ENCODE assay signal across 35 cellular contexts in genomic region chr5:61869333-61869732, GRCh38.
DNase-seq lines count a peak whose midpoint lies in the region; ATAC-seq, FAIRE-seq and TF ChIP-seq lines count a peak whose summit lies in the region.
"Had no signal": no experiment of that assay in that cellular context is flagged by ENCODE, and none has a peak within 500 bp of the region (broad histone marks: within the 10 kb centered on the region; RNA-seq: fewer than 3 reads in every experiment).

No MANE protein-coding gene starts in this region.

- H2BK5ac ChIP-seq in IMR-90 (ENCODE audit: low read depth, low read length, poor library complexity, severe bottlenecking) = no peak overlapping the region
- no peak overlapping the region for H2BK5ac ChIP-seq in H1 (ENCODE audit: low read depth, low read length)

- H3K9me1 ChIP-seq in IMR-90 (ENCODE audit: insufficient read depth, low read length) (no peaks in the 10 kb centered on the region), K562 (ENCODE audit: control insufficient read depth, insufficient read depth, low read length) (no peaks in the 10 kb centered on the region)

- H3K14ac ChIP-seq in IMR-90 (replicated peaks; ENCODE audit: low read depth, low read length) (no peak overlapping the region), H1 (ENCODE audit: insufficient read length) (no peak overlapping the region)

- no peak overlapping the region for H4K5ac ChIP-seq in IMR-90 (ENCODE audit: low read depth, low read length)
- H4K5ac ChIP-seq in H1 (ENCODE audit: insufficient read length, low read depth, low read length) = no peak overlapping the region

- no peak for TF ChIP-seq RAD21 in HepG2 (CRISPR knock-in tag; IDR thresholded peaks at IDR 0.05)
- no peak for TF ChIP-seq RAD21 in IMR-90 (IDR thresholded peaks at IDR 0.05; ENCODE audit: low read length)
- TF ChIP-seq RAD21 in K562 (CRISPR knock-in tag; conservative IDR thresholded peaks at IDR 0.05 in 1 of 2, IDR thresholded peaks at IDR 0.05 in 1 of 2) = no peak
- no peak for TF ChIP-seq RAD21 in H1 (IDR thresholded peaks at IDR 0.05 in 1 of 2, conservative IDR thresholded peaks at IDR 0.05 in 1 of 2; ENCODE audit: low read depth in 2 of 2, low read length in 2 of 2)

- in situ Hi-C loops in HepG2 (cut with HindIII; ENCODE audit: extremely low pct_ligation_motif_present, low pct_unique_long_range_greater_than_20kb) (no loop called here), IMR-90 (cut with MboI; ENCODE audit: low sequenced_read_pairs) (no loop called here), K562 (cut with MboI) (no loop called here)

- no peaks in the 10 kb centered on the region for H3K79me1 ChIP-seq in IMR-90 (ENCODE audit: low read depth in 1 of 2, low read length in 2 of 2)
- no peaks in the 10 kb centered on the region for H3K79me1 ChIP-seq in H1 (ENCODE audit: low read depth, low read length)

- H3K56ac ChIP-seq in IMR-90 (ENCODE audit: extremely low read depth, insufficient read depth, low read length) (no peak overlapping the region), H1 (replicated peaks; ENCODE audit: insufficient read length, low read depth, low read length) (no peak overlapping the region)

- TF ChIP-seq POLR2A in HepG2 (IDR thresholded peaks at IDR 0.05; ENCODE audit: insufficient read depth in 1 of 2, low read depth in 2 of 2, low read length in 2 of 2) = no peak
- no peak for TF ChIP-seq POLR2A in right lobe of liver (IDR thresholded peaks at IDR 0.05)
- TF ChIP-seq POLR2A in IMR-90 (IDR thresholded peaks at IDR 0.05; ENCODE audit: low read depth, low read length) = no peak
- TF ChIP-seq POLR2A in K562 (conservative IDR thresholded peaks at IDR 0.05) = no peak
- no peak for TF ChIP-seq POLR2A in H1 (IDR thresholded peaks at IDR 0.05; ENCODE audit: control extremely low read depth in 1 of 2, low read depth in 2 of 2, low read length in 2 of 2)

- H3K9me3 ChIP-seq in HepG2 (ENCODE audit: low read length) = peaks cover 13% of the 10 kb centered on the region; the same call in 1 of the 2 replicates
- no peaks in the 10 kb centered on the region for H3K9me3 ChIP-seq in right lobe of liver
- H3K9me3 ChIP-seq in IMR-90 (ENCODE audit: control insufficient read depth, insufficient read depth, low read length) = no peaks in the 10 kb centered on the region
- no peaks in the 10 kb centered on the region for H3K9me3 ChIP-seq in K562 (replicated peaks; ENCODE audit: control insufficient read depth, insufficient read depth, low read depth, low read length)
- peaks cover 12 to 19% of the 10 kb centered on the region in 2 experiments; a peak in 3 of 4 replicates for H3K9me3 ChIP-seq in H1 (ENCODE audit: insufficient read depth in 2 of 2, low read depth in 1 of 2, low read length in 1 of 2)
- H3K9me3 ChIP-seq: BE2C had no signal

- H2BK12ac ChIP-seq in H1 (ENCODE audit: low read depth, low read length) = no peak overlapping the region

- H4K20me1 ChIP-seq in HepG2 (ENCODE audit: insufficient read depth, low read length) (no peaks in the 10 kb centered on the region), IMR-90 (ENCODE audit: insufficient read depth, low read length) (no peaks in the 10 kb centered on the region), K562 (replicated peaks; ENCODE audit: control insufficient read depth, insufficient read depth, low read length) (no peaks in the 10 kb centered on the region), H1 (replicated peaks in 1 of 2; ENCODE audit: control insufficient read depth in 1 of 2, insufficient read depth in 2 of 2, low read length in 2 of 2) (no peaks in the 10 kb centered on the region)
- H4K20me1 ChIP-seq: BLaER1; BLaER1 treated with 17β-estradiol and CSF1 and Interleukin-3, amounts not matched to agents 10 nM and 100 nM had no signal

- no peak overlapping the region for H3K23ac ChIP-seq in IMR-90 (ENCODE audit: low read depth, low read length)
- no peak overlapping the region for H3K23ac ChIP-seq in H1 (ENCODE audit: insufficient read length)

- no TSS peak for BruUV-seq in HepG2 (replicated peaks; lab: Mats Ljungman, UMichigan)
- BruUV-seq in IMR-90 (replicated peaks; lab: Mats Ljungman, UMichigan) = no TSS peak
- BruUV-seq in K562 (replicated peaks; lab: Mats Ljungman, UMichigan) = no TSS peak

- H2AK5ac ChIP-seq in IMR-90 (ENCODE audit: low read depth, low read length) = no peak overlapping the region
- no peak overlapping the region for H2AK5ac ChIP-seq in H1 (ENCODE audit: low read depth, low read length)

- dilution Hi-C loops in IMR-90 (cut with HindIII; ENCODE audit: low sequenced_read_pairs, unreplicated experiment) = no loop called here

- no peaks in the 10 kb centered on the region for H3K4me1 ChIP-seq in HepG2 (ENCODE audit: insufficient read depth, low read length)
- H3K4me1 ChIP-seq in right lobe of liver = no peaks in the 10 kb centered on the region
- no peaks in the 10 kb centered on the region for H3K4me1 ChIP-seq in IMR-90 (ENCODE audit: control insufficient read depth, insufficient read depth, low read length)
- H3K4me1 ChIP-seq in K562 (replicated peaks in 1 of 2; ENCODE audit: control insufficient read depth in 2 of 2, insufficient read depth in 2 of 2, low read length in 2 of 2) = no peaks in the 10 kb centered on the region; a peak in 1 of 5 replicates
- no peaks in the 10 kb centered on the region for H3K4me1 ChIP-seq in H1 (replicated peaks in 1 of 4; ENCODE audit: control insufficient read depth in 3 of 4, insufficient read depth in 4 of 4, low read length in 3 of 4)
- H3K4me1 ChIP-seq: A549, BE2C, Caco-2 had no signal

- ATAC-seq in HepG2 (no peak), right lobe of liver (no peak), IMR-90 (ENCODE audit: low read depth) (no peak), K562 (no peak), HG03457 (IDR thresholded peaks at IDR 0.05; ENCODE audit: unreplicated experiment) (no peak)
- ATAC-seq: A549; CD8-positive, alpha-beta T cell had no signal

- no peak for FAIRE-seq in HepG2 (lab: Jason Lieb, UNC)
- no peak for FAIRE-seq in K562 (lab: Jason Lieb, UNC)
- no peak for FAIRE-seq in H1 (lab: Jason Lieb, UNC)
- FAIRE-seq: A204.1, A549, D721Med had no signal

- H4K91ac ChIP-seq in IMR-90 (ENCODE audit: insufficient read depth, low read depth, low read length) = no peak overlapping the region
- no peak overlapping the region for H4K91ac ChIP-seq in H1 (replicated peaks; ENCODE audit: insufficient read length, low read length)

- intact Hi-C loops in HepG2 (cut with micrococcal nuclease; ENCODE audit: unreplicated experiment) = no loop called here
- intact Hi-C loops in right lobe of liver (cut with DNase I) = no loop called here
- intact Hi-C loops in IMR-90 (cut with micrococcal nuclease) = no loop called here
- intact Hi-C loops in K562 (cut with micrococcal nuclease) = no loop called here

- H2BK20ac ChIP-seq in IMR-90 (ENCODE audit: low read depth, low read length) = no peak overlapping the region
- H2BK20ac ChIP-seq in H1 (ENCODE audit: low read length) = no peak overlapping the region

- no peak overlapping the region for H3K9ac ChIP-seq in HepG2 (ENCODE audit: insufficient read depth, low read depth, low read length)
- H3K9ac ChIP-seq in IMR-90 (ENCODE audit: low read depth, low read length) = no peak overlapping the region
- no peak overlapping the region for H3K9ac ChIP-seq in K562 (ENCODE audit: insufficient read depth in 1 of 2, low read depth in 2 of 2, low read length in 2 of 2)
- no peak overlapping the region for H3K9ac ChIP-seq in H1 (replicated peaks in 1 of 4; ENCODE audit: extremely low read depth in 1 of 4, low read depth in 3 of 4, low read length in 3 of 4)
- H3K9ac ChIP-seq: BLaER1; BLaER1 treated with 17β-estradiol and CSF1 and Interleukin-3, amounts not matched to agents 10 nM and 100 nM had no signal

- H3K18ac ChIP-seq in IMR-90 (ENCODE audit: low read depth, low read length) (no peak overlapping the region), H1 (ENCODE audit: extremely low read depth, low read length) (no peak overlapping the region)

- no peak overlapping the region for H3K4me2 ChIP-seq in HepG2 (ENCODE audit: low read depth, low read length)
- H3K4me2 ChIP-seq in IMR-90 (ENCODE audit: low read depth, low read length) = no peak overlapping the region
- H3K4me2 ChIP-seq in K562 (ENCODE audit: insufficient read depth, low read length) = no peak overlapping the region
- no peak overlapping the region for H3K4me2 ChIP-seq in H1 (ENCODE audit: insufficient read depth in 1 of 2, low read depth in 2 of 2, low read length in 2 of 2)
- H3K4me2 ChIP-seq: A549; BLaER1; BLaER1 treated with 17β-estradiol and CSF1 and Interleukin-3, amounts not matched to agents 10 nM and 100 nM had no signal

- H4K8ac ChIP-seq in IMR-90 (ENCODE audit: low read depth in 2 of 2, low read length in 2 of 2) = no peak overlapping the region
- H4K8ac ChIP-seq in H1 (ENCODE audit: extremely low read depth, insufficient read depth, low read length) = no peak overlapping the region

- no peak overlapping the region for H2AK9ac ChIP-seq in IMR-90 (replicated peaks; ENCODE audit: low read depth, low read length, poor library complexity)

- POLR2A ChIA-PET in HepG2 (lab: Yijun Ruan, JAX) (no interaction called here), IMR-90 (lab: Charles Lee; ENCODE audit: unreplicated experiment) (no interaction called here), K562 (lab: Yijun Ruan, JAX) (no interaction called here), H1 (lab: Charles Lee; ENCODE audit: partially characterized antibody) (no interaction called here)

- TF ChIP-seq CTCF in HepG2 (CRISPR knock-in tag; IDR thresholded peaks at IDR 0.05) (no peak), right lobe of liver (IDR thresholded peaks at IDR 0.05) (no peak), IMR-90 (conservative IDR thresholded peaks at IDR 0.05; ENCODE audit: low read depth, low read length) (no peak), K562 (IDR thresholded peaks at IDR 0.05 in 2 of 3, conservative IDR thresholded peaks at IDR 0.05 in 1 of 3; ENCODE audit: insufficient read depth in 2 of 3, low read depth in 1 of 3, low read length in 3 of 3) (no peak), H1 (IDR thresholded peaks at IDR 0.05; ENCODE audit: control extremely low read depth in 1 of 3, insufficient read depth in 1 of 3, low read depth in 1 of 3, low read length in 3 of 3) (no peak)

- H3K23me2 ChIP-seq in H1 (ENCODE audit: low read depth, low read length) = no peaks in the 10 kb centered on the region

- H3K27ac ChIP-seq in HepG2 (ENCODE audit: extremely low read length, insufficient read depth, low read length) (no peak overlapping the region), right lobe of liver (no peak overlapping the region), IMR-90 (ENCODE audit: insufficient read depth, low read length) (no peak overlapping the region), K562 (ENCODE audit: extremely low read depth, low read depth, low read length) (no peak overlapping the region), H1 (ENCODE audit: low read depth, low read length) (no peak overlapping the region)
- H3K27ac ChIP-seq: 22Rv1; A549; BLaER1; BLaER1 treated with 17β-estradiol and CSF1 and Interleukin-3, amounts not matched to agents 10 nM and 100 nM; C4-2B had no signal

- H2AFZ ChIP-seq in HepG2 (ENCODE audit: low read length) (no peak overlapping the region), IMR-90 (replicated peaks; ENCODE audit: low read length, poor library complexity) (no peak overlapping the region), K562 (ENCODE audit: low read depth, low read length) (no peak overlapping the region), H1 (ENCODE audit: low read length) (no peak overlapping the region)

- H3K79me2 ChIP-seq in HepG2 (ENCODE audit: insufficient read depth, low read length) (no peaks in the 10 kb centered on the region), K562 (ENCODE audit: control insufficient read depth, insufficient read depth, low read length) (no peaks in the 10 kb centered on the region), H1 (ENCODE audit: control insufficient read depth in 1 of 2, insufficient read depth in 2 of 2, low read length in 2 of 2) (no peaks in the 10 kb centered on the region)

- H3K36me3 ChIP-seq in HepG2 (replicated peaks in 1 of 2; ENCODE audit: control insufficient read depth in 1 of 2, insufficient read depth in 2 of 2, low read length in 2 of 2) = no peaks in the 10 kb centered on the region
- H3K36me3 ChIP-seq in right lobe of liver = no peaks in the 10 kb centered on the region
- no peaks in the 10 kb centered on the region for H3K36me3 ChIP-seq in IMR-90 (ENCODE audit: control insufficient read depth, insufficient read depth, low read length)
- H3K36me3 ChIP-seq in K562 (ENCODE audit: control insufficient read depth, insufficient read depth, low read length) = no peaks in the 10 kb centered on the region
- H3K36me3 ChIP-seq in H1 (ENCODE audit: control insufficient read depth in 2 of 4, insufficient read depth in 4 of 4, low read length in 3 of 4) = 0 out of 8 replicates have a peak, but pooled peaks cover 0 to 2% (median 0%) of the 10 kb centered on the region in 4 experiments
- H3K36me3 ChIP-seq: BE2C had no signal

- DNase-seq in HepG2 (ENCODE audit: low spot score) (no peak), right lobe of liver (no peak), IMR-90 (no peak), K562 (ENCODE audit: extremely low read depth in 1 of 4, low spot score in 3 of 4) (no peak), H1 (ENCODE audit: low read depth in 1 of 2, low spot score in 2 of 2) (no peak), NCI-H1048 (lab: John Stamatoyannopoulos, UW) (no peak), NCI-H1417 treated with DMSO at 0.1 percent for 48 hours (lab: John Stamatoyannopoulos, UW) (no peak)
- DNase-seq: 8988T; ACHN; AML-193; BE2C; C1 segment of cervical spinal cord; Caco-2; Calu3; CD4-positive, alpha-beta memory T cell; CD4-positive, alpha-beta T cell; CD4-positive, CD25-positive, alpha-beta regulatory T cell; CD8-positive, alpha-beta memory T cell; CD8-positive, alpha-beta T cell; COR-L47; DMS 273 treated with DMSO at 0.1 percent for 48 hours; DMS153; DMS53; DMS79; DMS79 treated with DMSO at 0.1 percent for 48 hours; DND-41; EL had no signal

- 52% methylated on average over 2 of the region's 2 CpGs for WGBS in HepG2 (ENCODE audit: low lambda C conversion rate)
- 77% methylated on average over 2 of the region's 2 CpGs for WGBS in right lobe of liver (ENCODE audit: insufficient coverage, low coverage, low lambda C conversion rate, missing lambda C conversion rate)
- WGBS in IMR-90 (ENCODE audit: extremely low coverage in 2 of 2, insufficient read length in 1 of 2), 2 experiments = 60% methylated on average over 2 of the region's 2 CpGs; no CpG with 5 or more reads in 1 of the 2 experiments
- WGBS in K562 (ENCODE audit: insufficient coverage, low coverage, missing lambda C conversion rate) = 4% methylated on average over 2 of the region's 2 CpGs
- WGBS in H1 (ENCODE audit: extremely low coverage in 1 of 2, insufficient coverage in 1 of 2, insufficient read length in 1 of 2, insufficient replicate concordance in 2 of 2, low coverage in 1 of 2, low lambda C conversion rate in 2 of 2, missing lambda C conversion rate in 1 of 2), 2 experiments = 86% methylated on average over 2 of the region's 2 CpGs; no CpG with 5 or more reads in 1 of the 2 experiments

- no peak overlapping the region for H3K4ac ChIP-seq in IMR-90 (ENCODE audit: low read depth, low read length)
- H3K4ac ChIP-seq in H1 (replicated peaks; ENCODE audit: insufficient read length, low read depth, low read length) = no peak overlapping the region

- H2BK120ac ChIP-seq in IMR-90 (ENCODE audit: low read depth, low read length) = no peak overlapping the region
- H2BK120ac ChIP-seq in H1 (replicated peaks; ENCODE audit: low read depth, low read length) = no peak overlapping the region

- H3K27me3 ChIP-seq in HepG2 (ENCODE audit: control insufficient read depth in 1 of 2, insufficient read depth in 2 of 2, low read length in 2 of 2) (no peaks in the 10 kb centered on the region; a peak in 1 of 5 replicates), right lobe of liver (no peaks in the 10 kb centered on the region), IMR-90 (ENCODE audit: control insufficient read depth, insufficient read depth, low read length) (no peaks in the 10 kb centered on the region), K562 (ENCODE audit: control insufficient read depth in 2 of 2, insufficient read depth in 2 of 2, low read length in 2 of 2) (no peaks in the 10 kb centered on the region), H1 (replicated peaks in 1 of 4; ENCODE audit: control insufficient read depth in 3 of 4, extremely low read depth in 1 of 4, insufficient read depth in 3 of 4, low read length in 3 of 4) (no peaks in the 10 kb centered on the region)
- H3K27me3 ChIP-seq: BE2C; BLaER1; BLaER1 treated with 17β-estradiol and CSF1 and Interleukin-3, amounts not matched to agents 10 nM and 100 nM had no signal

- no peak for TF ChIP-seq EP300 in HepG2 (IDR thresholded peaks at IDR 0.05; ENCODE audit: low read depth in 2 of 2, low read length in 2 of 2)
- TF ChIP-seq EP300 in HepG2 (CRISPR knock-in tag; IDR thresholded peaks at IDR 0.05; ENCODE audit: borderline replicate concordance) = no peak
- no peak for TF ChIP-seq EP300 in K562 (IDR thresholded peaks at IDR 0.05; ENCODE audit: low read length)
- no peak for TF ChIP-seq EP300 in H1 (IDR thresholded peaks at IDR 0.05; ENCODE audit: borderline replicate concordance in 1 of 2, low read depth in 2 of 2, low read length in 2 of 2)

- no peak overlapping the region for H2BK15ac ChIP-seq in IMR-90 (ENCODE audit: low read depth, low read length)
- no peak overlapping the region for H2BK15ac ChIP-seq in H1 (ENCODE audit: low read length)

- CTCF ChIA-PET in HepG2 (lab: Yijun Ruan, JAX; ENCODE audit: low intra/inter-chr PET ratio, low total read pairs) (no interaction called here), IMR-90 (lab: Yijun Ruan, JAX) (no interaction called here), K562 (lab: Yijun Ruan, JAX; ENCODE audit: low intra/inter-chr PET ratio) (no interaction called here), H1 (lab: Charles Lee; ENCODE audit: partially characterized antibody) (no interaction called here)

- H3K4me3 ChIP-seq in HepG2 (replicated peaks in 1 of 3; ENCODE audit: insufficient read depth in 1 of 3, low read depth in 2 of 3, low read length in 3 of 3) = no peak overlapping the region
- H3K4me3 ChIP-seq in right lobe of liver = no peak overlapping the region
- no peak overlapping the region for H3K4me3 ChIP-seq in IMR-90 (ENCODE audit: insufficient read depth, low read depth, low read length)
- no peak overlapping the region for H3K4me3 ChIP-seq in K562
- H3K4me3 ChIP-seq in H1 (ENCODE audit: extremely low read depth in 1 of 4, insufficient read depth in 2 of 4, low read depth in 3 of 4, low read length in 4 of 4) = no peak overlapping the region
- H3K4me3 ChIP-seq: A549; BLaER1; BLaER1 treated with 17β-estradiol and CSF1 and Interleukin-3, amounts not matched to agents 10 nM and 100 nM had no signal

Comparison
In these comparisons a context has a peak if more than half of its experiments do, and no peak if none do; other contexts are left out.
1. Of the 241 proteins assayed by ChIP-seq in both HepG2 and K562: peak only in HepG2: none; only in K562: CEBPG; in both: CEBPB; in neither: 239.